32 cellular contexts compared by ENCODE assay signal in genomic region chr5:31763399-31763798, GRCh38.
"Had no signal": no experiment of that assay in that cellular context is flagged by ENCODE, and none has a peak within 500 bp of the region (broad histone marks: within the 10 kb centered on the region; RNA-seq: fewer than 3 reads in every experiment).

No MANE protein-coding gene starts in this region.

- H3K4me1 Mint-ChIP-seq: activated CD4-positive, alpha-beta memory T cell treated with anti-CD3 and anti-CD28 coated beads, Interleukin-2, amount 10 ng/mL, durations not matched to agents 7 days and 5 days; activated CD4-positive, alpha-beta T cell treated with anti-CD3 and anti-CD28 coated beads, Interleukin-2, amount 10 ng/mL, durations not matched to agents 7 days and 5 days; activated naive CD4-positive, alpha-beta T cell treated with anti-CD3 and anti-CD28 coated beads, Interleukin-2, amount 10 ng/mL, durations not matched to agents 7 days and 5 days; activated naive CD8-positive, alpha-beta T cell treated with anti-CD3 and anti-CD28 coated beads, Interleukin-2, amount 10 ng/mL, durations not matched to agents 7 days and 5 days; brain had no signal

- ATAC-seq: activated naive CD4-positive, alpha-beta T cell treated with anti-CD3 and anti-CD28 coated beads, Interleukin-2, amount 50 U/mL, for 72 hours; activated T-cell treated with anti-CD3 and anti-CD28 coated beads, Interleukin-2, amount 50 U/mL, for 72 hours; gastroesophageal sphincter; WTC11 had no signal

- H3K27ac ChIP-seq: ascending aorta, breast epithelium, cardiac muscle cell, colonic mucosa, epithelial cell of prostate, esophagus squamous epithelium, gastroesophageal sphincter, VCaP had no signal

- H3K36me3 ChIP-seq: ascending aorta, breast epithelium, cardiac muscle cell, colonic mucosa, esophagus squamous epithelium, gastroesophageal sphincter had no signal

- FAIRE-seq: endometrium, endothelial cell of umbilical vein, TTC549 had no signal

- DNase-seq: activated CD4-positive, alpha-beta memory T cell treated with anti-CD3 and anti-CD28 coated beads, Interleukin-2, amount 10 ng/mL, durations not matched to agents 7 days and 5 days; activated CD4-positive, alpha-beta T cell treated with anti-CD3 and anti-CD28 coated beads for 1 hour; activated CD4-positive, alpha-beta T cell treated with anti-CD3 and anti-CD28 coated beads for 4 hours; activated CD4-positive, alpha-beta T cell treated with anti-CD3 and anti-CD28 coated beads, Interleukin-2, amount 10 ng/mL, durations not matched to agents 7 days and 5 days; activated CD4-positive, alpha-beta T cell treated with anti-CD3 and anti-CD28 coated beads, Interleukin-2, amount 50 U/mL, for 4 hours; activated CD8-positive, alpha-beta memory T cell treated with anti-CD3 and anti-CD28 coated beads, Interleukin-2, amount 50 U/mL, for 48 hours; activated gamma-delta T cell; activated naive CD4-positive, alpha-beta T cell; activated naive CD4-positive, alpha-beta T cell treated with anti-CD3 and anti-CD28 coated beads, Interleukin-2, amount 10 ng/mL, durations not matched to agents 7 days and 5 days; activated naive CD8-positive, alpha-beta T cell treated with anti-CD3 and anti-CD28 coated beads, Interleukin-2, amount 10 ng/mL, durations not matched to agents 7 days and 5 days; activated T-cell treated with anti-CD3 and anti-CD28 coated beads for 4 hours; activated T-cell treated with anti-CD3 and anti-CD28 coated beads, Interleukin-2, amount 50 U/mL, for 24 hours; activated T-cell treated with anti-CD3 and anti-CD28 coated beads, Interleukin-2, amount 50 U/mL, for 72 hours; central memory CD4-positive, alpha-beta T cell; cerebellar nuclear complex; colonic mucosa; effector CD8-positive, alpha-beta T cell; esophagus squamous epithelium; foreskin melanocyte; T-helper 2 cell had no signal

- H3K9me3 Mint-ChIP-seq: activated CD4-positive, alpha-beta T cell treated with anti-CD3 and anti-CD28 coated beads, Interleukin-2, amount 10 ng/mL, durations not matched to agents 7 days and 5 days; activated naive CD4-positive, alpha-beta T cell treated with anti-CD3 and anti-CD28 coated beads, Interleukin-2, amount 10 ng/mL, durations not matched to agents 7 days and 5 days; activated naive CD4-positive, alpha-beta T cell treated with anti-CD3 and anti-CD28 coated beads, Interleukin-2, amount 50 U/mL, for 72 hours; activated naive CD8-positive, alpha-beta T cell treated with anti-CD3 and anti-CD28 coated beads, Interleukin-2, amount 10 ng/mL, durations not matched to agents 7 days and 5 days; activated T-cell treated with anti-CD3 and anti-CD28 coated beads, Interleukin-2, amount 50 U/mL, for 24 hours; WTC11 had no signal

- H3K4me3 ChIP-seq: ascending aorta, breast epithelium, cardiac muscle cell, colonic mucosa, esophagus squamous epithelium, gastroesophageal sphincter had no signal

- H3K9me3 ChIP-seq: ascending aorta, breast epithelium, colonic mucosa, esophagus squamous epithelium, gastroesophageal sphincter had no signal

- H3K4me3 Mint-ChIP-seq: activated CD4-positive, alpha-beta memory T cell treated with anti-CD3 and anti-CD28 coated beads, Interleukin-2, amount 10 ng/mL, durations not matched to agents 7 days and 5 days; activated CD4-positive, alpha-beta T cell treated with anti-CD3 and anti-CD28 coated beads, Interleukin-2, amount 10 ng/mL, durations not matched to agents 7 days and 5 days; activated naive CD4-positive, alpha-beta T cell treated with anti-CD3 and anti-CD28 coated beads, Interleukin-2, amount 10 ng/mL, durations not matched to agents 7 days and 5 days; activated naive CD8-positive, alpha-beta T cell treated with anti-CD3 and anti-CD28 coated beads, Interleukin-2, amount 10 ng/mL, durations not matched to agents 7 days and 5 days; activated T-cell treated with anti-CD3 and anti-CD28 coated beads, Interleukin-2, amount 50 U/mL, for 24 hours; activated T-cell treated with anti-CD3 and anti-CD28 coated beads, Interleukin-2, amount 50 U/mL, for 72 hours; brain; WTC11 had no signal

- H3K27me3 ChIP-seq: ascending aorta, breast epithelium, cardiac muscle cell, colonic mucosa, esophagus squamous epithelium, gastroesophageal sphincter had no signal

- H3K27me3 Mint-ChIP-seq: activated CD4-positive, alpha-beta memory T cell treated with anti-CD3 and anti-CD28 coated beads, Interleukin-2, amount 10 ng/mL, durations not matched to agents 7 days and 5 days; activated CD4-positive, alpha-beta T cell treated with anti-CD3 and anti-CD28 coated beads, Interleukin-2, amount 10 ng/mL, durations not matched to agents 7 days and 5 days; activated naive CD4-positive, alpha-beta T cell treated with anti-CD3 and anti-CD28 coated beads, Interleukin-2, amount 10 ng/mL, durations not matched to agents 7 days and 5 days had no signal

- H3K36me3 Mint-ChIP-seq: activated naive CD4-positive, alpha-beta T cell treated with anti-CD3 and anti-CD28 coated beads, Interleukin-2, amount 10 ng/mL, durations not matched to agents 7 days and 5 days; activated naive CD4-positive, alpha-beta T cell treated with anti-CD3 and anti-CD28 coated beads, Interleukin-2, amount 50 U/mL, for 72 hours; activated naive CD8-positive, alpha-beta T cell treated with anti-CD3 and anti-CD28 coated beads, Interleukin-2, amount 10 ng/mL, durations not matched to agents 7 days and 5 days; brain; WTC11 had no signal

- H3K4me1 ChIP-seq: ascending aorta, breast epithelium, colonic mucosa, gastroesophageal sphincter had no signal

- H3K27ac Mint-ChIP-seq: activated CD4-positive, alpha-beta memory T cell treated with anti-CD3 and anti-CD28 coated beads, Interleukin-2, amount 10 ng/mL, durations not matched to agents 7 days and 5 days; activated CD4-positive, alpha-beta T cell treated with anti-CD3 and anti-CD28 coated beads, Interleukin-2, amount 10 ng/mL, durations not matched to agents 7 days and 5 days; activated naive CD4-positive, alpha-beta T cell treated with anti-CD3 and anti-CD28 coated beads, Interleukin-2, amount 10 ng/mL, durations not matched to agents 7 days and 5 days; activated naive CD4-positive, alpha-beta T cell treated with anti-CD3 and anti-CD28 coated beads, Interleukin-2, amount 50 U/mL, for 72 hours; activated naive CD8-positive, alpha-beta T cell treated with anti-CD3 and anti-CD28 coated beads, Interleukin-2, amount 10 ng/mL, durations not matched to agents 7 days and 5 days; activated T-cell treated with anti-CD3 and anti-CD28 coated beads, Interleukin-2, amount 50 U/mL, for 24 hours; activated T-cell treated with anti-CD3 and anti-CD28 coated beads, Interleukin-2, amount 50 U/mL, for 72 hours; brain; WTC11 had no signal
